ENCODE assay signal across 21 cellular contexts in the genomic region with DNA sequence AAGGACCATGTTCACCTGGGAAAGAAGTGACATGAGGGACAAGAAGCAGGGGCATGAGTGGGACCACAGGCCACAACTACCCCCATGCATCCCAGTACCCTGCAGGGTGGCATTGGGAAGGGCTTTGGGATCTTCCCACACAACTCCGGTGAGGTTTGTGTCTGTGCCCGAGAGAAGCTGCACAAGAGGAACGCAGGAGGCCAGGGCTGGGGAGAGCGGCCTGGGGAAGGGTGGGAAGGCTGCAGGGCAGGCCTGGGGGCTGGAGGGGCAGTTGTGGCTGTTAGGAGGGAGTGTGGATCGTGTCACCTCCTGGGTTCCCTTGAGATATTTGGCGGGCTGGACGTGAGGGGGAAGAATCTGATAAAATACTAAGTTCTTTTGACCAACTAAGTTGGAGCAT. TPM values are rescaled to one million over a fixed set of nuclear protein-coding genes. Genes with fewer than 3 reads are reported as not detected.
DNase-seq lines count a peak whose midpoint lies in the region; ATAC-seq and TF ChIP-seq lines count a peak whose summit lies in the region.
"Had no signal": no experiment of that assay in that cellular context is flagged by ENCODE, and none has a peak within 500 bp of the region (broad histone marks: within the 10 kb centered on the region; RNA-seq: fewer than 3 reads in every experiment).

No MANE protein-coding gene starts in this region.

- no peaks in the 10 kb centered on the region for H3K79me2 ChIP-seq in PC-3 (ENCODE audit: low read length)

- H3K4me3 ChIP-seq in PC-3 (ENCODE audit: low read length): no peak overlapping the region
- no peak overlapping the region for H3K4me3 ChIP-seq in left lung
- no peak overlapping the region for H3K4me3 ChIP-seq in skeletal muscle tissue (ENCODE audit: low read length in 3 of 3)
- H3K4me3 ChIP-seq: MG63 had no signal

- intact Hi-C loops in PC-3 (cut with micrococcal nuclease) (no loop called here), left lung (cut with DNase I) (no loop called here)

- H3K27me3 ChIP-seq in PC-3 (ENCODE audit: low read length) (no peaks in the 10 kb centered on the region), left lung (no peaks in the 10 kb centered on the region), skeletal muscle tissue (ENCODE audit: control insufficient read depth in 3 of 3, insufficient read depth in 3 of 3, low read length in 3 of 3) (no peaks in the 10 kb centered on the region)
- H3K27me3 ChIP-seq: MG63 had no signal

- no peaks in the 10 kb centered on the region for H3K9me2 ChIP-seq in PC-3 (replicated peaks; ENCODE audit: low read length)

- peak overlapping the region; percentile 100 for H3K27ac ChIP-seq in PC-3 (ENCODE audit: low read length)
- peak overlapping the region; percentile 26 to 33 for H3K27ac ChIP-seq in left lung
- peak overlapping the region; percentile 14 for H3K27ac ChIP-seq in skeletal muscle tissue (ENCODE audit: low read depth, low read length)
- H3K27ac ChIP-seq in caudate nucleus (ENCODE audit: low read depth, low read length): no peak overlapping the region

- ATAC-seq in HG02642 (IDR thresholded peaks at IDR 0.05; ENCODE audit: poor library complexity, unreplicated experiment): peak; percentile 8
- ATAC-seq in PC-3: no peak
- ATAC-seq in left lung: no peak
- no peak for ATAC-seq in GM21423 (IDR thresholded peaks at IDR 0.05; ENCODE audit: unreplicated experiment)
- ATAC-seq: HCT116 had no signal

- no peaks in the 10 kb centered on the region for H3F3A ChIP-seq in PC-3 (ENCODE audit: low read length, unreplicated experiment)

- CTCF ChIA-PET in PC-3 (lab: Charles Lee): no interaction called here

- H3K9ac ChIP-seq in PC-3 (ENCODE audit: low read length) (no peak overlapping the region; the same call in 1 of the 2 replicates), skeletal muscle tissue (ENCODE audit: low read depth in 1 of 3, low read length in 3 of 3) (no peak overlapping the region)

- no peak for DNase-seq in PC-3
- DNase-seq in left lung: no peak
- no peak for DNase-seq in NCI-H2227 treated with DMSO at 0.1 percent for 48 hours (lab: John Stamatoyannopoulos, UW)
- no peak for DNase-seq in caudate nucleus (lab: John Stamatoyannopoulos, UW)
- DNase-seq: DMS79, GOT3, Karpas-422, MG63, NCI-H1417, NCI-H1694 treated with DMSO at 0.1 percent for 48 hours, NCI-H2081 treated with DMSO at 0.1 percent for 48 hours, NCI-H2171 treated with DMSO at 0.1 percent for 48 hours, NCI-H446, NCI-H526, SHP77 had no signal

- H3K4me1 ChIP-seq in PC-3 (ENCODE audit: insufficient read depth, low read length) (peaks cover 32% of the 10 kb centered on the region), left lung (peaks cover 4 to 30% of the 10 kb centered on the region in 2 donors), skeletal muscle tissue (ENCODE audit: control insufficient read depth in 3 of 3, insufficient read depth in 3 of 3, low read length in 3 of 3) (peaks cover 0 to 3% (median 0%) of the 10 kb centered on the region in 3 donors)

- BruUV-seq in PC-3 (replicated peaks; lab: Mats Ljungman, UMichigan): no TSS peak

- POLR2A ChIA-PET in PC-3 (lab: Charles Lee; ENCODE audit: unreplicated experiment): no interaction called here

- H3K4me2 ChIP-seq in PC-3 (ENCODE audit: low read length): no peak overlapping the region

- H3K9me3 ChIP-seq in PC-3 (ENCODE audit: low read length): no peaks in the 10 kb centered on the region
- no peaks in the 10 kb centered on the region for H3K9me3 ChIP-seq in left lung
- H3K9me3 ChIP-seq in skeletal muscle tissue (ENCODE audit: control insufficient read depth in 3 of 3, low read length in 3 of 3): no peaks in the 10 kb centered on the region
- H3K9me3 ChIP-seq: MG63 had no signal

- H3K36me3 ChIP-seq in PC-3 (ENCODE audit: low read depth, low read length) (no peaks in the 10 kb centered on the region), left lung (no peaks in the 10 kb centered on the region), skeletal muscle tissue (ENCODE audit: control insufficient read depth in 3 of 3, insufficient read depth in 3 of 3, low read length in 3 of 3) (no peaks in the 10 kb centered on the region)

- no peak for TF ChIP-seq CTCF in PC-3 (conservative IDR thresholded peaks at IDR 0.05; ENCODE audit: low read depth, low read length)
- no peak for TF ChIP-seq CTCF in left lung (IDR thresholded peaks at IDR 0.05)

- no peak overlapping the region for H2AFZ ChIP-seq in PC-3 (ENCODE audit: low read length)

- H4K20me1 ChIP-seq in PC-3 (ENCODE audit: low read length): no peaks in the 10 kb centered on the region

RNA-seq across cellular contexts. Expression of gene MFSD1, which starts 25.3 kb away (rescaled TPM):
- total RNA-seq in PC-3 (2014; rRNA removed) (45.2 and 45.3 TPM in 2 replicates), left lung (100 to 1,000 TPM in 1 of 2 donors, 10 to 100 TPM in 1; 86.4 to 134 TPM), skeletal muscle tissue (49.1 TPM)

RNA-seq across cellular contexts. Expression of gene RARRES1, which starts 44.3 kb away (rescaled TPM):
- total RNA-seq in PC-3 (2014; rRNA removed) (0.73 TPM in 1 of 2 replicates, not detected in the other), left lung (100 to 1,000 TPM in 1 of 2 donors, 10 to 100 TPM in 1; 52.4 to 131 TPM), skeletal muscle tissue (1.6 TPM)
- total RNA-seq: A673; CD4-positive, CD25-positive, alpha-beta regulatory T cell had no signal

Comparison
In these comparisons a context has a peak if more than half of its experiments do, and no peak if none do; other contexts are left out.
1. RNA of gene RARRES1, which starts 44.3 kb away (total RNA-seq): 52.4 to 131 TPM in left lung; 1.6 TPM in skeletal muscle tissue (single experiment) and 0.73 TPM in PC-3; every median in the first group is over 10 times any median in the second.